ENCODE assay signal across 10 cellular contexts in genomic region chr17:40448639-40449261, GRCh38. TPM values are rescaled to one million over a fixed set of nuclear protein-coding genes. Genes with fewer than 3 reads are reported as not detected.
DNase-seq lines count a peak whose midpoint lies in the region; ATAC-seq, FAIRE-seq and TF ChIP-seq lines count a peak whose summit lies in the region.
"Had no signal": no experiment of that assay in that cellular context is flagged by ENCODE, and none has a peak within 500 bp of the region (broad histone marks: within the 10 kb centered on the region; RNA-seq: fewer than 3 reads in every experiment).

No MANE protein-coding gene starts in this region.

- H3K27me3 ChIP-seq in K562 (ENCODE audit: control insufficient read depth in 2 of 2, insufficient read depth in 2 of 2, low read length in 2 of 2) (no peaks in the 10 kb centered on the region), HepG2 (ENCODE audit: control insufficient read depth in 1 of 2, insufficient read depth in 2 of 2, low read length in 2 of 2) (no peaks in the 10 kb centered on the region; a peak in 1 of 5 replicates), tibial nerve (no peaks in the 10 kb centered on the region), neural progenitor cell (no peaks in the 10 kb centered on the region)

- no peaks in the 10 kb centered on the region for H3K9me3 ChIP-seq in K562 (replicated peaks; ENCODE audit: control insufficient read depth, insufficient read depth, low read depth, low read length)
- H3K9me3 ChIP-seq in HepG2 (ENCODE audit: low read length), result no peaks in the 10 kb centered on the region
- H3K9me3 ChIP-seq in tibial nerve, result no peaks in the 10 kb centered on the region
- no peaks in the 10 kb centered on the region for H3K9me3 ChIP-seq in neural progenitor cell (ENCODE audit: low read depth)

- no peak for TF ChIP-seq RAD21 in K562 (CRISPR knock-in tag; conservative IDR thresholded peaks at IDR 0.05 in 1 of 2, IDR thresholded peaks at IDR 0.05 in 1 of 2)
- TF ChIP-seq RAD21 in HepG2 (CRISPR knock-in tag; IDR thresholded peaks at IDR 0.05), result no peak

- 38% methylated on average over 7 of the region's 7 CpGs for WGBS in K562 (ENCODE audit: insufficient coverage, low coverage, missing lambda C conversion rate)
- WGBS in HepG2 (ENCODE audit: low lambda C conversion rate), result 1% methylated on average over 6 of the region's 7 CpGs
- 25 to 30% methylated on average over 7 of the region's 7 CpGs for WGBS in tibial nerve, 2 donors

- no peak overlapping the region for H2AFZ ChIP-seq in K562 (ENCODE audit: low read depth, low read length)
- H2AFZ ChIP-seq in HepG2 (ENCODE audit: low read length), result no peak overlapping the region
- no peak overlapping the region for H2AFZ ChIP-seq in neural progenitor cell (replicated peaks)

- peaks cover 22 to 27% of the 10 kb centered on the region in 2 experiments for H3K4me1 ChIP-seq in K562 (replicated peaks in 1 of 2; ENCODE audit: control insufficient read depth in 2 of 2, insufficient read depth in 2 of 2, low read length in 2 of 2)
- H3K4me1 ChIP-seq in HepG2 (ENCODE audit: insufficient read depth, low read length), result peaks cover 65% of the 10 kb centered on the region
- H3K4me1 ChIP-seq in tibial nerve, result peaks cover 0 to 91% (median 75%) of the 10 kb centered on the region in 4 donors
- peaks cover 10% of the 10 kb centered on the region for H3K4me1 ChIP-seq in neural progenitor cell

- H3K4me2 ChIP-seq in K562 (ENCODE audit: insufficient read depth, low read length) (no peak overlapping the region), HepG2 (ENCODE audit: low read depth, low read length) (peak overlapping the region; percentile 81), neural progenitor cell (no peak overlapping the region)

- H3K9me1 ChIP-seq in K562 (ENCODE audit: control insufficient read depth, insufficient read depth, low read length), result no peaks in the 10 kb centered on the region

- no TSS peak for BruUV-seq in K562 (replicated peaks; lab: Mats Ljungman, UMichigan)
- no TSS peak for BruUV-seq in HepG2 (replicated peaks; lab: Mats Ljungman, UMichigan)

- H3K4me3 ChIP-seq in K562 (no peak overlapping the region), HepG2 (replicated peaks in 1 of 3; ENCODE audit: insufficient read depth in 1 of 3, low read depth in 2 of 3, low read length in 3 of 3) (peak overlapping the region in 2 of 3 experiments; percentile 10 to 58; a peak in 3 of 6 replicates), tibial nerve (peak overlapping the region in 2 of 4 donors; percentile 27 to 84), neural progenitor cell (no peak overlapping the region)

- TF ChIP-seq EP300 in K562 (IDR thresholded peaks at IDR 0.05; ENCODE audit: low read length), result no peak
- peak in 1 of 2 experiments; percentile 82; a peak in 2 of 4 replicates for TF ChIP-seq EP300 in HepG2 (IDR thresholded peaks at IDR 0.05; ENCODE audit: low read depth in 2 of 2, low read length in 2 of 2)
- peak; percentile 79 for TF ChIP-seq EP300 in HepG2 (CRISPR knock-in tag; IDR thresholded peaks at IDR 0.05; ENCODE audit: borderline replicate concordance)
- TF ChIP-seq EP300 in tibial nerve (IDR thresholded peaks at IDR 0.05), result peak in 1 of 2 donors; percentile 64

- TF ChIP-seq POLR2A in K562 (conservative IDR thresholded peaks at IDR 0.05), result no peak
- TF ChIP-seq POLR2A in HepG2 (IDR thresholded peaks at IDR 0.05; ENCODE audit: insufficient read depth in 1 of 2, low read depth in 2 of 2, low read length in 2 of 2), result peak in 1 of 2 experiments; percentile 42; a peak in 1 of 4 replicates
- no peak for TF ChIP-seq POLR2A in tibial nerve (IDR thresholded peaks at IDR 0.05)

- H3K4me1 Mint-ChIP-seq in T-helper 1 cell treated with Interleukin-12 subunit alpha and Interleukin-12 subunit beta and Interleukin-4 antibody, amounts not matched to agents 30 μg/mL and 1 μg/mL, for 36 hours (ENCODE audit: low read depth), result peaks cover 53% of the 10 kb centered on the region
- H3K4me1 Mint-ChIP-seq in neural progenitor cell, result peaks cover 27% of the 10 kb centered on the region

- H3K9ac ChIP-seq in K562 (ENCODE audit: insufficient read depth in 1 of 2, low read depth in 2 of 2, low read length in 2 of 2), result no peak overlapping the region
- H3K9ac ChIP-seq in HepG2 (ENCODE audit: insufficient read depth, low read depth, low read length), result peak overlapping the region; percentile 27
- no peak overlapping the region for H3K9ac ChIP-seq in neural progenitor cell

- intact Hi-C loops in K562 (cut with micrococcal nuclease), result no loop called here
- intact Hi-C loops in HepG2 (cut with micrococcal nuclease; ENCODE audit: unreplicated experiment), result loop anchor here (1.0 kb wide), 1 partner anchor 86 kb away; no protein-coding TSS in a partner anchor

- DNase-seq in T-helper 1 cell (no peak), K562 (ENCODE audit: extremely low read depth in 1 of 4, low spot score in 3 of 4) (no peak), HepG2 (ENCODE audit: low spot score) (peak; percentile 95), tibial nerve (ENCODE audit: low spot score in 2 of 2) (no peak), NCI-H146 (lab: John Stamatoyannopoulos, UW) (no peak), neural progenitor cell (ENCODE audit: low spot score) (no peak)
- DNase-seq: activated naive CD4-positive, alpha-beta T cell; NCI-H2227 treated with DMSO at 0.1 percent for 48 hours had no signal

- no peaks in the 10 kb centered on the region for H3K27me3 Mint-ChIP-seq in T-helper 1 cell treated with Interleukin-12 subunit alpha and Interleukin-12 subunit beta and Interleukin-4 antibody, amounts not matched to agents 30 μg/mL and 1 μg/mL, for 36 hours (ENCODE audit: low read depth)
- H3K27me3 Mint-ChIP-seq in neural progenitor cell (ENCODE audit: insufficient read depth, low read depth), result peaks cover 7% of the 10 kb centered on the region

- no peak for ATAC-seq in K562
- ATAC-seq in HepG2, result peak; percentile 80
- ATAC-seq in GM18861 (IDR thresholded peaks at IDR 0.05; ENCODE audit: unreplicated experiment), result no peak

- H3K4me3 Mint-ChIP-seq in T-helper 1 cell treated with Interleukin-12 subunit alpha and Interleukin-12 subunit beta and Interleukin-4 antibody, amounts not matched to agents 30 μg/mL and 1 μg/mL, for 36 hours, result no peak overlapping the region
- H3K4me3 Mint-ChIP-seq in neural progenitor cell, result no peak overlapping the region

- no peak for FAIRE-seq in K562 (lab: Jason Lieb, UNC)
- FAIRE-seq in HepG2 (lab: Jason Lieb, UNC), result peak; percentile 98

- H3K79me2 ChIP-seq in K562 (ENCODE audit: control insufficient read depth, insufficient read depth, low read length) (peaks cover 27% of the 10 kb centered on the region), HepG2 (ENCODE audit: insufficient read depth, low read length) (no peaks in the 10 kb centered on the region), neural progenitor cell (ENCODE audit: low read depth) (peaks cover 6% of the 10 kb centered on the region)

- H4K20me1 ChIP-seq in K562 (replicated peaks; ENCODE audit: control insufficient read depth, insufficient read depth, low read length), result no peaks in the 10 kb centered on the region
- H4K20me1 ChIP-seq in HepG2 (ENCODE audit: insufficient read depth, low read length), result no peaks in the 10 kb centered on the region
- H4K20me1 ChIP-seq in neural progenitor cell (ENCODE audit: low read depth), result no peaks in the 10 kb centered on the region

- CTCF ChIA-PET in K562 (lab: Yijun Ruan, JAX; ENCODE audit: low intra/inter-chr PET ratio), result interaction anchor here (0.7 to 1.7 kb wide), 2 partner anchors 50 to 111 kb away, joined by 3 to 5 read pairs; no protein-coding TSS in a partner anchor
- CTCF ChIA-PET in HepG2 (lab: Yijun Ruan, JAX; ENCODE audit: low intra/inter-chr PET ratio, low total read pairs), result interaction anchor here (0.6 to 2.6 kb wide), 3 partner anchors 8 to 354 kb away, joined by 3 to 15 read pairs (median 4); no protein-coding TSS in a partner anchor

- in situ Hi-C loops in K562 (cut with MboI), result no loop called here
- in situ Hi-C loops in HepG2 (cut with HindIII; ENCODE audit: extremely low pct_ligation_motif_present, low pct_unique_long_range_greater_than_20kb), result no loop called here

- H3F3A ChIP-seq in neural progenitor cell (ENCODE audit: low read depth), result peaks cover 9% of the 10 kb centered on the region

- H3K9me3 Mint-ChIP-seq in T-helper 1 cell treated with Interleukin-12 subunit alpha and Interleukin-12 subunit beta and Interleukin-4 antibody, amounts not matched to agents 30 μg/mL and 1 μg/mL, for 36 hours, result no peaks in the 10 kb centered on the region
- no peaks in the 10 kb centered on the region for H3K9me3 Mint-ChIP-seq in neural progenitor cell

- TF ChIP-seq CTCF in K562 (IDR thresholded peaks at IDR 0.05 in 2 of 3, conservative IDR thresholded peaks at IDR 0.05 in 1 of 3; ENCODE audit: insufficient read depth in 2 of 3, low read depth in 1 of 3, low read length in 3 of 3) (no peak), HepG2 (CRISPR knock-in tag; IDR thresholded peaks at IDR 0.05) (peak; percentile 32; the same call in 1 of the 2 replicates), tibial nerve (IDR thresholded peaks at IDR 0.05) (no peak), neural progenitor cell (IDR thresholded peaks at IDR 0.05) (no peak)

- peak overlapping the region; percentile 21 for H3K27ac Mint-ChIP-seq in T-helper 1 cell treated with Interleukin-12 subunit alpha and Interleukin-12 subunit beta and Interleukin-4 antibody, amounts not matched to agents 30 μg/mL and 1 μg/mL, for 36 hours
- H3K27ac Mint-ChIP-seq in neural progenitor cell, result no peak overlapping the region

- H3K36me3 Mint-ChIP-seq in T-helper 1 cell treated with Interleukin-12 subunit alpha and Interleukin-12 subunit beta and Interleukin-4 antibody, amounts not matched to agents 30 μg/mL and 1 μg/mL, for 36 hours (ENCODE audit: low read depth), result peaks cover 30% of the 10 kb centered on the region
- peaks cover 2% of the 10 kb centered on the region for H3K36me3 Mint-ChIP-seq in neural progenitor cell

- H3K36me3 ChIP-seq in K562 (ENCODE audit: control insufficient read depth, insufficient read depth, low read length), result peaks cover 14% of the 10 kb centered on the region; the same call in 2 of the 3 replicates
- peaks cover 0 to 5% of the 10 kb centered on the region in 2 experiments; a peak in 3 of 5 replicates for H3K36me3 ChIP-seq in HepG2 (replicated peaks in 1 of 2; ENCODE audit: control insufficient read depth in 1 of 2, insufficient read depth in 2 of 2, low read length in 2 of 2)
- H3K36me3 ChIP-seq in tibial nerve, result peaks cover 0 to 10% (median 0%) of the 10 kb centered on the region in 3 donors
- no peaks in the 10 kb centered on the region for H3K36me3 ChIP-seq in neural progenitor cell

- POLR2A ChIA-PET in K562 (lab: Yijun Ruan, JAX), result interaction anchor here (0.6 to 2.3 kb wide), 4 partner anchors 10 to 1229 kb away, joined by 3 to 6 read pairs (median 4); no protein-coding TSS in a partner anchor
- POLR2A ChIA-PET in HepG2 (lab: Yijun Ruan, JAX), result interaction anchor here (0.5 to 2.6 kb wide), 19 partner anchors 12 to 1240 kb away, joined by 3 to 15 read pairs (median 4); partner anchors contain the start of genes EIF1 and TOP2A

- H3K27ac ChIP-seq in K562 (ENCODE audit: extremely low read depth, low read depth, low read length) (no peak overlapping the region), HepG2 (ENCODE audit: extremely low read length, insufficient read depth, low read length) (peak overlapping the region; percentile 54), tibial nerve (peak overlapping the region; percentile 64 to 95 (median 82)), neural progenitor cell (no peak overlapping the region)

RNA-seq across cellular contexts. Expression of gene IGFBP4, which starts 5.5 kb away (rescaled TPM):
- 53.3 and 148 TPM in 2 replicates for total RNA-seq in K562 (2011; cell fraction: chromatin; rRNA removed; ENCODE audit: low replicate concordance)
- total RNA-seq in K562 (2011; cell fraction: nucleolus; rRNA removed), result 159 and 208 TPM in 2 replicates
- 156 and 209 TPM in 2 replicates for total RNA-seq in K562 (2011; cell fraction: nucleoplasm; rRNA removed)
- total RNA-seq in K562 (2014; rRNA removed) (17.8 and 18.6 TPM in 2 replicates), K562 (2014; rRNA removed; fragmentation: Illumina TruSeq; extraction: Trizol) (18.1 and 18.3 TPM in 2 replicates), K562 (2015; rRNA removed; fragmentation: Illumina TruSeq; extraction: Trizol) (12.0 and 12.6 TPM in 2 replicates), K562 (2021) (87.6 and 99.8 TPM in 2 replicates), HepG2 (2016; rRNA removed; fragmentation: Illumina TruSeq; extraction: Trizol) (4.1 and 4.9 TPM in 2 replicates), tibial nerve (1,000 to 10,000 TPM in 1 of 4 donors, 100 to 1,000 TPM in 3; 675 to 1,301 (median 748) TPM), neural progenitor cell (ENCODE audit: low replicate concordance) (14.4 and 20.3 TPM in 2 replicates)
- polyA plus RNA-seq in K562 (2011; rRNA removed) (47.2 and 98.1 TPM in 2 replicates), K562 (2014; fragmentation: Illumina TruSeq; extraction: Trizol) (46.6 and 64.4 TPM in 2 replicates), K562 (2014; fragmentation: Nextera tagmentation; extraction: Ambion mirVana) (10 to 100 TPM in 1 of 2 experiments, 1 to 10 TPM in 1; 8.8 to 10.8 TPM), K562 (2014; rRNA removed) (37.5 and 43.5 TPM in 2 replicates), HepG2 (2011; rRNA removed) (43.6 and 49.0 TPM in 2 replicates)
- polyA plus RNA-seq in K562 (2011; cell fraction: cytosol; rRNA removed), result 47.0 and 129 TPM in 2 replicates
- 23.9 and 76.5 TPM in 2 replicates for polyA plus RNA-seq in K562 (2011; cell fraction: nucleus; rRNA removed)
- 64.1 and 158 TPM in 2 replicates for polyA plus RNA-seq in K562 (2012)
- polyA minus RNA-seq in K562 (2011; rRNA and poly(A)+ RNA removed), result 39.8 and 98.7 TPM in 2 replicates
- 51.3 and 106 TPM in 2 replicates for polyA minus RNA-seq in K562 (2011; cell fraction: cytosol; rRNA and poly(A)+ RNA removed)
- polyA minus RNA-seq in K562 (2011; cell fraction: nucleus; rRNA and poly(A)+ RNA removed), result 11.2 and 17.0 TPM in 2 replicates
- 3.4 and 4.0 TPM in 2 replicates for total RNA-seq in HepG2 (2016; cell fraction: cytosol; rRNA removed; fragmentation: Illumina TruSeq; extraction: Trizol; ENCODE audit: low read depth)
- 3.5 and 4.8 TPM in 2 replicates for total RNA-seq in HepG2 (2016; cell fraction: insoluble cytoplasmic fraction; rRNA removed; fragmentation: Illumina TruSeq; extraction: Trizol)
- 10.9 and 13.2 TPM in 2 replicates for total RNA-seq in HepG2 (2016; cell fraction: membrane; rRNA removed; fragmentation: Illumina TruSeq; extraction: Trizol)
- 10.1 and 10.9 TPM in 2 replicates for total RNA-seq in HepG2 (2016; cell fraction: nucleus; rRNA removed; fragmentation: Illumina TruSeq; extraction: Trizol)
- 42.1 and 55.6 TPM in 2 replicates for polyA plus RNA-seq in HepG2 (2011; cell fraction: cytosol; rRNA removed)
- 26.0 and 26.1 TPM in 2 replicates for polyA plus RNA-seq in HepG2 (2011; cell fraction: nucleus; rRNA removed)
- 23.1 and 40.9 TPM in 2 replicates for polyA plus RNA-seq in HepG2 (2012)
- polyA plus RNA-seq in HepG2 (2016; cell fraction: cytosol; fragmentation: Illumina TruSeq; extraction: Trizol; ENCODE audit: low read depth), result 11.4 and 15.1 TPM in 2 replicates
- 10.4 and 12.4 TPM in 2 replicates for polyA plus RNA-seq in HepG2 (2016; cell fraction: insoluble cytoplasmic fraction; fragmentation: Illumina TruSeq; extraction: Trizol; ENCODE audit: low read depth)
- polyA plus RNA-seq in HepG2 (2016; cell fraction: membrane; fragmentation: Illumina TruSeq; extraction: Trizol; ENCODE audit: low read depth), result 18.8 and 25.1 TPM in 2 replicates
- polyA plus RNA-seq in HepG2 (2016; cell fraction: nucleus; fragmentation: Illumina TruSeq; extraction: Trizol; ENCODE audit: insufficient read depth, low read depth), result 24.8 and 29.0 TPM in 2 replicates
- 0.19 and 99.5 TPM in 2 replicates for polyA minus RNA-seq in HepG2 (2011; rRNA and poly(A)+ RNA removed; ENCODE audit: low replicate concordance)
- polyA minus RNA-seq in HepG2 (2011; cell fraction: cytosol; rRNA and poly(A)+ RNA removed), result 36.8 and 40.1 TPM in 2 replicates
- 12.3 and 12.9 TPM in 2 replicates for polyA minus RNA-seq in HepG2 (2011; cell fraction: nucleus; rRNA and poly(A)+ RNA removed)

RNA-seq across cellular contexts. Expression of gene TOP2A, which starts 31.1 kb away (rescaled TPM):
- total RNA-seq in K562 (2011; cell fraction: chromatin; rRNA removed; ENCODE audit: low replicate concordance), result 65.1 and 280 TPM in 2 replicates
- 39.0 and 56.5 TPM in 2 replicates for total RNA-seq in K562 (2011; cell fraction: nucleolus; rRNA removed)
- total RNA-seq in K562 (2011; cell fraction: nucleoplasm; rRNA removed), result 105 and 126 TPM in 2 replicates
- total RNA-seq in K562 (2014; rRNA removed), result 131 and 133 TPM in 2 replicates
- 335 and 375 TPM in 2 replicates for total RNA-seq in K562 (2014; rRNA removed; fragmentation: Illumina TruSeq; extraction: Trizol)
- total RNA-seq in K562 (2015; rRNA removed; fragmentation: Illumina TruSeq; extraction: Trizol), result 257 and 281 TPM in 2 replicates
- total RNA-seq in K562 (2021), result 266 and 282 TPM in 2 replicates
- polyA plus RNA-seq in K562 (2011; rRNA removed), result 150 and 347 TPM in 2 replicates
- 39.7 and 72.0 TPM in 2 replicates for polyA plus RNA-seq in K562 (2011; cell fraction: cytosol; rRNA removed)
- polyA plus RNA-seq in K562 (2011; cell fraction: nucleus; rRNA removed), result 94.7 and 101 TPM in 2 replicates
- 250 and 293 TPM in 2 replicates for polyA plus RNA-seq in K562 (2012)
- polyA plus RNA-seq in K562 (2014; fragmentation: Illumina TruSeq; extraction: Trizol), result 204 and 233 TPM in 2 replicates
- polyA plus RNA-seq in K562 (2014; fragmentation: Nextera tagmentation; extraction: Ambion mirVana), result 100 to 1,000 TPM; 175 to 259 TPM
- polyA plus RNA-seq in K562 (2014; rRNA removed), result 163 and 185 TPM in 2 replicates
- polyA minus RNA-seq in K562 (2011; rRNA and poly(A)+ RNA removed), result 222 and 350 TPM in 2 replicates
- polyA minus RNA-seq in K562 (2011; cell fraction: cytosol; rRNA and poly(A)+ RNA removed), result 60.8 and 128 TPM in 2 replicates
- 61.9 and 96.7 TPM in 2 replicates for polyA minus RNA-seq in K562 (2011; cell fraction: nucleus; rRNA and poly(A)+ RNA removed)
- 327 and 614 TPM in 2 replicates for total RNA-seq in HepG2 (2016; rRNA removed; fragmentation: Illumina TruSeq; extraction: Trizol)
- total RNA-seq in HepG2 (2016; cell fraction: cytosol; rRNA removed; fragmentation: Illumina TruSeq; extraction: Trizol; ENCODE audit: low read depth), result 35.7 and 38.5 TPM in 2 replicates
- 330 and 598 TPM in 2 replicates for total RNA-seq in HepG2 (2016; cell fraction: insoluble cytoplasmic fraction; rRNA removed; fragmentation: Illumina TruSeq; extraction: Trizol)
- 112 and 128 TPM in 2 replicates for total RNA-seq in HepG2 (2016; cell fraction: membrane; rRNA removed; fragmentation: Illumina TruSeq; extraction: Trizol)
- 262 and 265 TPM in 2 replicates for total RNA-seq in HepG2 (2016; cell fraction: nucleus; rRNA removed; fragmentation: Illumina TruSeq; extraction: Trizol)
- 52.7 and 108 TPM in 2 replicates for polyA plus RNA-seq in HepG2 (2011; rRNA removed)
- polyA plus RNA-seq in HepG2 (2011; cell fraction: cytosol; rRNA removed), result 35.8 and 39.5 TPM in 2 replicates
- polyA plus RNA-seq in HepG2 (2011; cell fraction: nucleus; rRNA removed), result 38.5 and 46.3 TPM in 2 replicates
- polyA plus RNA-seq in HepG2 (2012), result 78.9 and 178 TPM in 2 replicates
- 13.7 and 16.7 TPM in 2 replicates for polyA plus RNA-seq in HepG2 (2016; cell fraction: cytosol; fragmentation: Illumina TruSeq; extraction: Trizol; ENCODE audit: low read depth)
- polyA plus RNA-seq in HepG2 (2016; cell fraction: insoluble cytoplasmic fraction; fragmentation: Illumina TruSeq; extraction: Trizol; ENCODE audit: low read depth), result 406 and 447 TPM in 2 replicates
- 56.7 and 60.4 TPM in 2 replicates for polyA plus RNA-seq in HepG2 (2016; cell fraction: membrane; fragmentation: Illumina TruSeq; extraction: Trizol; ENCODE audit: low read depth)
- 324 and 347 TPM in 2 replicates for polyA plus RNA-seq in HepG2 (2016; cell fraction: nucleus; fragmentation: Illumina TruSeq; extraction: Trizol; ENCODE audit: insufficient read depth, low read depth)
- polyA minus RNA-seq in HepG2 (2011; rRNA and poly(A)+ RNA removed; ENCODE audit: low replicate concordance), result 29.3 and 72.8 TPM in 2 replicates
- polyA minus RNA-seq in HepG2 (2011; cell fraction: cytosol; rRNA and poly(A)+ RNA removed), result 58.4 and 82.8 TPM in 2 replicates
- polyA minus RNA-seq in HepG2 (2011; cell fraction: nucleus; rRNA and poly(A)+ RNA removed), result 83.2 and 96.0 TPM in 2 replicates
- 1 to 10 TPM in 3 of 4 donors, under 1 TPM in 1; 0.21 to 7.1 (median 2.6) TPM for total RNA-seq in tibial nerve
- 566 and 968 TPM in 2 replicates for total RNA-seq in neural progenitor cell (ENCODE audit: low replicate concordance)

RNA-seq across cellular contexts. Expression of gene TNS4, which starts 52.7 kb away (rescaled TPM):
- 2.1 and 5.8 TPM in 2 replicates for total RNA-seq in K562 (2011; cell fraction: chromatin; rRNA removed; ENCODE audit: low replicate concordance)
- total RNA-seq in K562 (2011; cell fraction: nucleolus; rRNA removed), result 1.4 and 1.7 TPM in 2 replicates
- 2.7 and 2.8 TPM in 2 replicates for total RNA-seq in K562 (2011; cell fraction: nucleoplasm; rRNA removed)
- 0.18 and 0.24 TPM in 2 replicates for total RNA-seq in K562 (2014; rRNA removed)
- total RNA-seq in K562 (2014; rRNA removed; fragmentation: Illumina TruSeq; extraction: Trizol), result 0.06 and 0.11 TPM in 2 replicates
- not detected in 2 replicates for total RNA-seq in K562 (2015; rRNA removed; fragmentation: Illumina TruSeq; extraction: Trizol)
- 0.73 and 0.78 TPM in 2 replicates for total RNA-seq in K562 (2021)
- 0.15 and 0.53 TPM in 2 replicates for polyA plus RNA-seq in K562 (2011; rRNA removed)
- 0.09 and 0.89 TPM in 2 replicates for polyA plus RNA-seq in K562 (2011; cell fraction: cytosol; rRNA removed)
- 0.38 and 4.1 TPM in 2 replicates for polyA plus RNA-seq in K562 (2011; cell fraction: nucleus; rRNA removed)
- polyA plus RNA-seq in K562 (2012), result 0.49 and 1.4 TPM in 2 replicates
- polyA plus RNA-seq in K562 (2014; fragmentation: Illumina TruSeq; extraction: Trizol), result 0.54 and 0.61 TPM in 2 replicates
- polyA plus RNA-seq in K562 (2014; fragmentation: Nextera tagmentation; extraction: Ambion mirVana), result under 1 TPM; 0.04 to 0.07 TPM
- polyA plus RNA-seq in K562 (2014; rRNA removed), result 0.29 and 0.40 TPM in 2 replicates
- polyA minus RNA-seq in K562 (2011; rRNA and poly(A)+ RNA removed), result 1.1 TPM in 1 of 2 replicates, not detected in the other
- polyA minus RNA-seq in K562 (2011; cell fraction: cytosol; rRNA and poly(A)+ RNA removed), result 1.1 TPM in 1 of 2 replicates, not detected in the other
- 0.22 and 2.7 TPM in 2 replicates for polyA minus RNA-seq in K562 (2011; cell fraction: nucleus; rRNA and poly(A)+ RNA removed)
- total RNA-seq in HepG2 (2016; rRNA removed; fragmentation: Illumina TruSeq; extraction: Trizol), result 0.58 TPM in 2 replicates
- 0.18 and 0.20 TPM in 2 replicates for total RNA-seq in HepG2 (2016; cell fraction: cytosol; rRNA removed; fragmentation: Illumina TruSeq; extraction: Trizol; ENCODE audit: low read depth)
- total RNA-seq in HepG2 (2016; cell fraction: insoluble cytoplasmic fraction; rRNA removed; fragmentation: Illumina TruSeq; extraction: Trizol), result 0.32 and 0.51 TPM in 2 replicates
- 0.31 and 0.38 TPM in 2 replicates for total RNA-seq in HepG2 (2016; cell fraction: membrane; rRNA removed; fragmentation: Illumina TruSeq; extraction: Trizol)
- total RNA-seq in HepG2 (2016; cell fraction: nucleus; rRNA removed; fragmentation: Illumina TruSeq; extraction: Trizol), result 0.37 and 1.3 TPM in 2 replicates
- polyA plus RNA-seq in HepG2 (2011; rRNA removed), result 1.7 and 2.1 TPM in 2 replicates
- 0.69 and 1.3 TPM in 2 replicates for polyA plus RNA-seq in HepG2 (2011; cell fraction: cytosol; rRNA removed)
- 7.1 and 10.8 TPM in 2 replicates for polyA plus RNA-seq in HepG2 (2011; cell fraction: nucleus; rRNA removed)
- polyA plus RNA-seq in HepG2 (2012), result 0.37 and 0.42 TPM in 2 replicates
- polyA plus RNA-seq in HepG2 (2016; cell fraction: cytosol; fragmentation: Illumina TruSeq; extraction: Trizol; ENCODE audit: low read depth), result 0.20 and 0.22 TPM in 2 replicates
- 1.3 and 2.3 TPM in 2 replicates for polyA plus RNA-seq in HepG2 (2016; cell fraction: insoluble cytoplasmic fraction; fragmentation: Illumina TruSeq; extraction: Trizol; ENCODE audit: low read depth)
- polyA plus RNA-seq in HepG2 (2016; cell fraction: membrane; fragmentation: Illumina TruSeq; extraction: Trizol; ENCODE audit: low read depth), result 0.34 and 0.72 TPM in 2 replicates
- 4.4 and 6.8 TPM in 2 replicates for polyA plus RNA-seq in HepG2 (2016; cell fraction: nucleus; fragmentation: Illumina TruSeq; extraction: Trizol; ENCODE audit: insufficient read depth, low read depth)
- polyA minus RNA-seq in HepG2 (2011; rRNA and poly(A)+ RNA removed; ENCODE audit: low replicate concordance), result 7.4 and 24.1 TPM in 2 replicates
- 2.6 and 3.7 TPM in 2 replicates for polyA minus RNA-seq in HepG2 (2011; cell fraction: cytosol; rRNA and poly(A)+ RNA removed)
- 4.0 and 6.1 TPM in 2 replicates for polyA minus RNA-seq in HepG2 (2011; cell fraction: nucleus; rRNA and poly(A)+ RNA removed)
- total RNA-seq in tibial nerve, result under 1 TPM in 1 of 4 donors, not detected in 3; 0.30 TPM
- not detected in 2 replicates for total RNA-seq in neural progenitor cell (ENCODE audit: low replicate concordance)

Comparison
In these comparisons a context has a peak if more than half of its experiments do, and no peak if none do; other contexts are left out.
1. H3K27ac ChIP-seq: peak in HepG2 (single experiment) and tibial nerve (4 of 4); none in K562 (single experiment) and neural progenitor cell (single experiment).
2. H3K4me3 ChIP-seq: peak in HepG2 (2 of 3); none in K562 (single experiment) and neural progenitor cell (single experiment).
3. RNA of gene TOP2A, which starts 31.1 kb away (total RNA-seq): 566 to 968 TPM in neural progenitor cell, 35.7 to 614 TPM in HepG2 and 39.0 to 375 TPM in K562; 0.21 to 7.1 TPM in tibial nerve; every median in the first group is over 4 times any median in the second.